Comparison of ENCODE assay signal across 10 cellular contexts in genomic region chr4:72312032-72312650, GRCh38.
A peak's percentile ranks its signal among the peaks of the same experiment; 100 is the strongest.
DNase-seq lines count a peak whose midpoint lies in the region; ATAC-seq and TF ChIP-seq lines count a peak whose summit lies in the region.
"Had no signal": no experiment of that assay in that cellular context is flagged by ENCODE, and none has a peak within 500 bp of the region (broad histone marks: within the 10 kb centered on the region; RNA-seq: fewer than 3 reads in every experiment).

No MANE protein-coding gene starts in this region.

- CTCF ChIA-PET in AG04449 (lab: Yijun Ruan, JAX): interaction anchor here (0.7 to 10.0 kb wide), 6 partner anchors 9 to 156 kb away, joined by 3 to 70 read pairs (median 5); no protein-coding TSS in a partner anchor
- CTCF ChIA-PET in activated naive CD4-positive, alpha-beta T cell treated with anti-CD3 and anti-CD28 coated beads, Interleukin-2, amount 10 ng/mL, durations not matched to agents 7 days and 5 days (lab: Charles Lee): interaction anchor here (1.1 to 1.3 kb wide), 2 partner anchors 8 to 12 kb away, joined by 3 read pairs; no protein-coding TSS in a partner anchor

- no peak overlapping the region for H3K27ac ChIP-seq in Karpas-422 (ENCODE audit: low read length)

- no peaks in the 10 kb centered on the region for H4K20me1 ChIP-seq in Karpas-422 (ENCODE audit: insufficient read depth, low read depth, low read length)

- peak overlapping the region; percentile 10; the same call in 1 of the 2 replicates for H3K4me3 ChIP-seq in AG04449 (ENCODE audit: low read depth, low read length)
- H3K4me3 ChIP-seq in Karpas-422 (ENCODE audit: low read length): no peak overlapping the region

- no peak for TF ChIP-seq CTCF in AG04449 (IDR thresholded peaks at IDR 0.05; ENCODE audit: insufficient read depth, low read length, missing control alignments)

- no peaks in the 10 kb centered on the region for H3K9me2 ChIP-seq in Karpas-422 (replicated peaks; ENCODE audit: insufficient read depth, low read length)

- no peak overlapping the region for H3K27ac Mint-ChIP-seq in activated naive CD4-positive, alpha-beta T cell treated with anti-CD3 and anti-CD28 coated beads, Interleukin-2, amount 10 ng/mL, durations not matched to agents 7 days and 5 days
- H3K27ac Mint-ChIP-seq: CD8-positive, alpha-beta T cell had no signal

- no peaks in the 10 kb centered on the region for H3K79me2 ChIP-seq in Karpas-422 (ENCODE audit: low read length)

- H3K36me3 Mint-ChIP-seq in activated naive CD4-positive, alpha-beta T cell treated with anti-CD3 and anti-CD28 coated beads, Interleukin-2, amount 10 ng/mL, durations not matched to agents 7 days and 5 days: no peaks in the 10 kb centered on the region
- H3K36me3 Mint-ChIP-seq: CD8-positive, alpha-beta T cell had no signal

- peak; percentile 97 for ATAC-seq in esophagus mucosa
- ATAC-seq: CD8-positive, alpha-beta T cell had no signal

- no peak overlapping the region for H3K4me3 Mint-ChIP-seq in activated naive CD4-positive, alpha-beta T cell treated with anti-CD3 and anti-CD28 coated beads, Interleukin-2, amount 10 ng/mL, durations not matched to agents 7 days and 5 days
- H3K4me3 Mint-ChIP-seq: CD8-positive, alpha-beta T cell had no signal

- peak; percentile 81 for DNase-seq in AG04449 (ENCODE audit: low read depth, low spot score)
- DNase-seq in NCI-H446 (lab: John Stamatoyannopoulos, UW): peak; percentile 85 to 88
- DNase-seq in mucosa of gallbladder (ENCODE audit: low spot score): peak; percentile 41
- no peak for DNase-seq in Karpas-422
- DNase-seq in DMS79 treated with DMSO at 0.1 percent for 48 hours (lab: John Stamatoyannopoulos, UW): no peak
- no peak for DNase-seq in activated naive CD4-positive, alpha-beta T cell treated with anti-CD3 and anti-CD28 coated beads, Interleukin-2, amount 10 ng/mL, durations not matched to agents 7 days and 5 days
- no peak for DNase-seq in activated gamma-delta T cell treated with Interleukin-2 at 50 U/mL for 16 hours
- DNase-seq: CD8-positive, alpha-beta T cell; NCI-H1694 had no signal

- no peak overlapping the region for H3K4me2 ChIP-seq in Karpas-422 (ENCODE audit: low read depth, low read length, poor library complexity, severe bottlenecking)

- H3K9me3 ChIP-seq in Karpas-422 (ENCODE audit: low read length): no peaks in the 10 kb centered on the region

- no peak overlapping the region for H3K9ac ChIP-seq in Karpas-422 (ENCODE audit: low read length)

- H3K27me3 ChIP-seq in Karpas-422 (ENCODE audit: low read length): no peaks in the 10 kb centered on the region

- no peaks in the 10 kb centered on the region for H3K36me3 ChIP-seq in Karpas-422 (ENCODE audit: insufficient read depth, low read length)

- H3K4me1 Mint-ChIP-seq in activated naive CD4-positive, alpha-beta T cell treated with anti-CD3 and anti-CD28 coated beads, Interleukin-2, amount 10 ng/mL, durations not matched to agents 7 days and 5 days: no peaks in the 10 kb centered on the region

- POLR2A ChIA-PET in AG04449 (lab: Yijun Ruan, JAX): interaction anchor here (0.9 kb wide), 1 partner anchor 8 kb away, joined by 3 read pairs; no protein-coding TSS in a partner anchor

- no peaks in the 10 kb centered on the region for H3K4me1 ChIP-seq in Karpas-422 (ENCODE audit: low read length)

- no peaks in the 10 kb centered on the region for H3K9me3 Mint-ChIP-seq in activated naive CD4-positive, alpha-beta T cell treated with anti-CD3 and anti-CD28 coated beads, Interleukin-2, amount 10 ng/mL, durations not matched to agents 7 days and 5 days
- H3K9me3 Mint-ChIP-seq: CD8-positive, alpha-beta T cell had no signal

- H2AFZ ChIP-seq in Karpas-422 (ENCODE audit: low read length): no peak overlapping the region

- H3K27me3 Mint-ChIP-seq in activated naive CD4-positive, alpha-beta T cell treated with anti-CD3 and anti-CD28 coated beads, Interleukin-2, amount 10 ng/mL, durations not matched to agents 7 days and 5 days: no peaks in the 10 kb centered on the region

Comparison
In these comparisons a context has a peak if more than half of its experiments do, and no peak if none do; other contexts are left out.
1. DNase-seq: peak in AG04449 (single experiment), NCI-H446 (2 of 2) and mucosa of gallbladder (single experiment); none in Karpas-422 (single experiment), DMS79 treated with DMSO at 0.1 percent for 48 hours (single experiment), activated naive CD4-positive, alpha-beta T cell treated with anti-CD3 and anti-CD28 coated beads, Interleukin-2, amount 10 ng/mL, durations not matched to agents 7 days and 5 days (single experiment) and activated gamma-delta T cell treated with Interleukin-2 at 50 U/mL for 16 hours (single experiment).